In the genomic region with DNA sequence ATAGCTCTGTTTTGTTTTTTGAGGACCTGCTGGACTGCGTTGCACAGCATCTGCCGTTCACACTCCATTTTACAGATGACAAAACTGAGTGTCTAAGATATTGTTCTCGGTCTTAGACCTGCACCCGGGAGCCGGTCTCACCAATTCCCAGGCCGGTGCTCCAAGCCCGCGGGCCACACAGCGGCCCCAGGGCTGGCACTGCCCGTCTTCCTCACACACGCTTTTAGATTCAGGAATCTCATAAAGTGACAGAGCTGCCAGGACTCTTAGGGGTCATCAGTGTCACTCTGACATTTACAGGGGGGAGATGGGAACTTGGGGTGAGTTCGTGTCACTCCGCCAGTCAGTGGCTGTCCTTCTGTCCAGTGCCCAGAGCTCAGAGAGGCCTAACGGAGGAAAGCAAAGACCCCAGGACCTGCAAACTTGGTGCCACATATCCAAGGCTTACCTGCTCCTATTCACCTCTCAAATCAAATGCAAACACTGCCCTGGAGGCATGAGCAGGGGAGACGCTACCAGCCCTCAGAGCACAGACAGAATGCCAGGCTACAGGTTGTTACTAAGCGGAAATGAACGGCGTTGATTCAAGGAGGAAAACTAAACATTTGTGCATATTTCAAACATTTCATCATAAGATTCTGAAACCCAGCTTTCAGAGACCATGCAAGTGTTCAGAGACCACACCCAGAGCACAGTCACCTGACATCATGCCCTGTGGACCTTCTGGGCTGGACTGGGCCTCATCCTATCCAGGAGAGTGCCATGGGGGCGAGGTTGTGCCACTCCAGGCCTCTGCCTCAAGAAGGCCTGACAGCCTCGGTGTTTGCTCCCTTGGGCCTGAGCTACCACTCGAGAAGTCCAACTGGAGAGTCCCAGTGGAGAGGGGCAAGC, we compare ENCODE assay signal across 28 cellular contexts. TPM values are rescaled to one million over a fixed set of nuclear protein-coding genes. Genes with fewer than 3 reads are reported as not detected.
DNase-seq lines count a peak whose midpoint lies in the region; ATAC-seq and TF ChIP-seq lines count a peak whose summit lies in the region.
"Had no signal": no experiment of that assay in that cellular context is flagged by ENCODE, and none has a peak within 500 bp of the region (broad histone marks: within the 10 kb centered on the region; RNA-seq: fewer than 3 reads in every experiment).

No MANE protein-coding gene starts in this region.

- no peak overlapping the region for H3K4me3 Mint-ChIP-seq in activated CD8-positive, alpha-beta memory T cell treated with anti-CD3 and anti-CD28 coated beads, Interleukin-2, amount 10 ng/mL, durations not matched to agents 7 days and 5 days
- H3K4me3 Mint-ChIP-seq: activated CD8-positive, alpha-beta T cell treated with anti-CD3 and anti-CD28 coated beads for 36 hours; activated naive CD8-positive, alpha-beta T cell; activated T-cell treated with anti-CD3 and anti-CD28 coated beads, Interleukin-2, amount 50 U/mL, for 72 hours had no signal

- CTCF ChIA-PET in activated CD8-positive, alpha-beta memory T cell treated with anti-CD3 and anti-CD28 coated beads, Interleukin-2, amount 10 ng/mL, durations not matched to agents 7 days and 5 days (lab: Charles Lee): no interaction called here

- peaks cover 3% of the 10 kb centered on the region for H3K79me1 ChIP-seq in mesendoderm (ENCODE audit: low read length)

- no peak overlapping the region for H3K27ac ChIP-seq in coronary artery
- H3K27ac ChIP-seq in mesendoderm (ENCODE audit: low read depth, low read length): no peak overlapping the region
- H3K27ac ChIP-seq in upper lobe of right lung: no peak overlapping the region
- no peak overlapping the region for H3K27ac ChIP-seq in thyroid gland
- H3K27ac ChIP-seq: heart right ventricle, WERI-Rb-1 had no signal

- H3K27me3 ChIP-seq in mesendoderm (ENCODE audit: insufficient read depth, low read length, poor library complexity): no peaks in the 10 kb centered on the region
- H3K27me3 ChIP-seq in upper lobe of right lung: no peaks in the 10 kb centered on the region
- H3K27me3 ChIP-seq in thyroid gland: no peaks in the 10 kb centered on the region

- WGBS in mesendoderm (ENCODE audit: extremely low coverage, insufficient coverage, low lambda C conversion rate): no CpG with 5 or more reads among the region's 21 CpGs
- WGBS in thyroid gland, 2 donors: 96 to 97% methylated on average over 19 to 21 of the region's 21 CpGs

- H3K4me1 Mint-ChIP-seq in activated CD8-positive, alpha-beta memory T cell treated with anti-CD3 and anti-CD28 coated beads, Interleukin-2, amount 10 ng/mL, durations not matched to agents 7 days and 5 days: no peaks in the 10 kb centered on the region

- H3K9me3 ChIP-seq in upper lobe of right lung: no peaks in the 10 kb centered on the region
- no peaks in the 10 kb centered on the region for H3K9me3 ChIP-seq in thyroid gland
- H3K9me3 ChIP-seq: Caco-2 had no signal

- H4K8ac ChIP-seq in mesendoderm (ENCODE audit: low read depth, low read length): no peak overlapping the region

- H3K36me3 Mint-ChIP-seq in activated CD8-positive, alpha-beta memory T cell treated with anti-CD3 and anti-CD28 coated beads, Interleukin-2, amount 10 ng/mL, durations not matched to agents 7 days and 5 days: no peaks in the 10 kb centered on the region
- H3K36me3 Mint-ChIP-seq: activated naive CD8-positive, alpha-beta T cell had no signal

- H3K79me2 ChIP-seq in mesendoderm (ENCODE audit: control insufficient read depth, insufficient read depth, low read length): peaks cover 2% of the 10 kb centered on the region

- no peak overlapping the region for H3K4me2 ChIP-seq in mesendoderm (ENCODE audit: low read length)

- peak; percentile 26 for DNase-seq in activated CD8-positive, alpha-beta memory T cell treated with anti-CD3 and anti-CD28 coated beads for 24 hours
- no peak for DNase-seq in activated CD8-positive, alpha-beta memory T cell treated with anti-CD3 and anti-CD28 coated beads, Interleukin-2, amount 10 ng/mL, durations not matched to agents 7 days and 5 days
- peak; percentile 58 for DNase-seq in coronary artery (ENCODE audit: low spot score)
- DNase-seq in mesendoderm: no peak
- peak; percentile 64 for DNase-seq in upper lobe of right lung
- no peak for DNase-seq in cerebellar nuclear complex (lab: John Stamatoyannopoulos, UW)
- DNase-seq in thyroid gland: no peak
- DNase-seq: 8988T; activated CD8-positive, alpha-beta T cell treated with anti-CD3 and anti-CD28 coated beads for 36 hours; activated T-cell treated with anti-CD3 and anti-CD28 coated beads, Interleukin-2, amount 50 U/mL, for 72 hours; Caco-2; DND-41; heart right ventricle; NCI-H1092 treated with DMSO at 0.1 percent for 48 hours; NCI-H2029; stimulated activated CD4-positive, alpha-beta T cell treated with anti-CD3 and anti-CD28 coated beads, Interleukin-2, amount 100 ng/mL, for 24 hours; stimulated activated naive CD4-positive, alpha-beta T cell treated with Interleukin-2 at 50 U/mL for 16 hours; WERI-Rb-1 had no signal

- no peak overlapping the region for H3K27ac Mint-ChIP-seq in activated CD8-positive, alpha-beta memory T cell treated with anti-CD3 and anti-CD28 coated beads, Interleukin-2, amount 10 ng/mL, durations not matched to agents 7 days and 5 days
- H3K27ac Mint-ChIP-seq: activated CD8-positive, alpha-beta T cell treated with anti-CD3 and anti-CD28 coated beads for 36 hours; activated naive CD8-positive, alpha-beta T cell; activated T-cell treated with anti-CD3 and anti-CD28 coated beads, Interleukin-2, amount 50 U/mL, for 72 hours had no signal

- H2BK120ac ChIP-seq in mesendoderm (ENCODE audit: low read depth, low read length): peak overlapping the region; percentile 16

- H3K4ac ChIP-seq in mesendoderm (ENCODE audit: low read depth, low read length): peak overlapping the region; percentile 10

- intact Hi-C loops in upper lobe of right lung (cut with DNase I) (no loop called here), thyroid gland (cut with DNase I) (no loop called here)

- H3K4me3 ChIP-seq in coronary artery (no peak overlapping the region), mesendoderm (ENCODE audit: low read length) (no peak overlapping the region), upper lobe of right lung (no peak overlapping the region), thyroid gland (replicated peaks in 1 of 3) (no peak overlapping the region)
- H3K4me3 ChIP-seq: heart right ventricle had no signal

- TF ChIP-seq CTCF in coronary artery (IDR thresholded peaks at IDR 0.05) (no peak), upper lobe of right lung (IDR thresholded peaks at IDR 0.05) (no peak), thyroid gland (IDR thresholded peaks at IDR 0.05) (no peak)

- H3K9me3 Mint-ChIP-seq in activated CD8-positive, alpha-beta memory T cell treated with anti-CD3 and anti-CD28 coated beads, Interleukin-2, amount 10 ng/mL, durations not matched to agents 7 days and 5 days (ENCODE audit: low read depth): no peaks in the 10 kb centered on the region
- H3K9me3 Mint-ChIP-seq: activated CD8-positive, alpha-beta T cell treated with anti-CD3 and anti-CD28 coated beads for 36 hours; activated T-cell treated with anti-CD3 and anti-CD28 coated beads, Interleukin-2, amount 50 U/mL, for 72 hours had no signal

- H4K5ac ChIP-seq in mesendoderm (ENCODE audit: low read length): no peak overlapping the region

- peaks cover 6% of the 10 kb centered on the region for H3K27me3 Mint-ChIP-seq in activated CD8-positive, alpha-beta memory T cell treated with anti-CD3 and anti-CD28 coated beads, Interleukin-2, amount 10 ng/mL, durations not matched to agents 7 days and 5 days

- H2BK5ac ChIP-seq in mesendoderm (ENCODE audit: low read length): no peak overlapping the region

- no peak overlapping the region for H3K23ac ChIP-seq in mesendoderm (ENCODE audit: low read length)

- ATAC-seq in activated CD8-positive, alpha-beta memory T cell treated with anti-CD3 and anti-CD28 coated beads, Interleukin-2, amount 10 ng/mL, durations not matched to agents 7 days and 5 days: no peak
- peak; percentile 53 for ATAC-seq in upper lobe of right lung
- no peak for ATAC-seq in HG02623 (IDR thresholded peaks at IDR 0.05; ENCODE audit: unreplicated experiment)
- ATAC-seq: activated CD8-positive, alpha-beta T cell treated with anti-CD3 and anti-CD28 coated beads for 36 hours; activated T-cell treated with anti-CD3 and anti-CD28 coated beads, Interleukin-2, amount 50 U/mL, for 72 hours; HCT116; heart right ventricle had no signal

- no peak overlapping the region for H2BK15ac ChIP-seq in mesendoderm (replicated peaks; ENCODE audit: low read depth)

- peak overlapping the region; percentile 49 for H2AK5ac ChIP-seq in mesendoderm (ENCODE audit: low read length)

- no peak overlapping the region for H3K9ac ChIP-seq in mesendoderm (ENCODE audit: low read length)

- peak overlapping the region; percentile 17 for H3K56ac ChIP-seq in mesendoderm (ENCODE audit: low read length)

- peaks cover 14% of the 10 kb centered on the region for H3K4me1 ChIP-seq in mesendoderm (ENCODE audit: control insufficient read depth, low read depth, low read length)
- H3K4me1 ChIP-seq in upper lobe of right lung: no peaks in the 10 kb centered on the region
- H3K4me1 ChIP-seq in thyroid gland: no peaks in the 10 kb centered on the region
- H3K4me1 ChIP-seq: Caco-2, heart right ventricle had no signal

- H3K36me3 ChIP-seq in mesendoderm (ENCODE audit: control insufficient read depth, insufficient read depth, low read length): no peaks in the 10 kb centered on the region
- no peaks in the 10 kb centered on the region for H3K36me3 ChIP-seq in upper lobe of right lung
- no peaks in the 10 kb centered on the region for H3K36me3 ChIP-seq in thyroid gland
- H3K36me3 ChIP-seq: heart right ventricle, WERI-Rb-1 had no signal

- H3K18ac ChIP-seq in mesendoderm (ENCODE audit: low read length): no peak overlapping the region

- TF ChIP-seq POLR2A in thyroid gland (IDR thresholded peaks at IDR 0.05): no peak

RNA-seq across cellular contexts. Expression of gene TNFRSF13B, which starts 29.5 kb away (rescaled TPM):
- not detected for total RNA-seq in activated CD8-positive, alpha-beta memory T cell treated with anti-CD3 and anti-CD28 coated beads, Interleukin-2, amount 10 ng/mL, durations not matched to agents 7 days and 5 days
- polyA plus RNA-seq in mesendoderm (2013, experiment 1 of 2): 0.95 TPM
- 0.81 TPM for polyA plus RNA-seq in mesendoderm (2013, experiment 2 of 2)
- total RNA-seq in upper lobe of right lung (not detected), thyroid gland (not detected)
- total RNA-seq: activated CD8-positive, alpha-beta T cell treated with anti-CD3 and anti-CD28 coated beads for 36 hours; activated T-cell treated with anti-CD3 and anti-CD28 coated beads, Interleukin-2, amount 50 U/mL, for 72 hours; Caco-2; heart right ventricle; lung microvascular endothelial cell; NCI-H460; posterior vena cava; skeletal muscle tissue; T-helper 2 cell treated with Interferon-gamma antibody and Interleukin-4, amounts not matched to agents 100 ng/mL and 5 ng/mL, for 36 hours; urinary bladder had no signal
- polyA plus RNA-seq: BJ, heart right ventricle had no signal

Comparison
In these comparisons a context has a peak if more than half of its experiments do, and no peak if none do; other contexts are left out.
1. DNase-seq: peak in activated CD8-positive, alpha-beta memory T cell treated with anti-CD3 and anti-CD28 coated beads for 24 hours (single experiment), coronary artery (single experiment) and upper lobe of right lung (single experiment); none in activated CD8-positive, alpha-beta memory T cell treated with anti-CD3 and anti-CD28 coated beads, Interleukin-2, amount 10 ng/mL, durations not matched to agents 7 days and 5 days (single experiment), mesendoderm (single experiment), cerebellar nuclear complex (0 of 2) and thyroid gland (0 of 2).